In genomic region chr22:49411236-49411635, GRCh38 we compare ENCODE assay signal across 26 cellular contexts.
"Had no signal": no experiment of that assay in that cellular context is flagged by ENCODE, and none has a peak within 500 bp of the region (broad histone marks: within the 10 kb centered on the region; RNA-seq: fewer than 3 reads in every experiment).

No MANE protein-coding gene starts in this region.

- H3K4me3 ChIP-seq: ascending aorta, body of pancreas had no signal

- H3K4me1 Mint-ChIP-seq: activated CD4-positive, alpha-beta T cell treated with anti-CD3 and anti-CD28 coated beads for 36 hours; activated naive CD8-positive, alpha-beta T cell treated with anti-CD3 and anti-CD28 coated beads, Interleukin-2, amount 50 U/mL, for 24 hours had no signal

- ATAC-seq: activated CD4-positive, alpha-beta T cell treated with anti-CD3 and anti-CD28 coated beads for 36 hours; activated CD8-positive, alpha-beta T cell treated with anti-CD3 and anti-CD28 coated beads for 36 hours; activated naive CD4-positive, alpha-beta T cell treated with anti-CD3 and anti-CD28 coated beads, Interleukin-2, amount 50 U/mL, for 72 hours; activated naive CD8-positive, alpha-beta T cell treated with anti-CD3 and anti-CD28 coated beads, Interleukin-2, amount 50 U/mL, for 24 hours; activated T-cell treated with anti-CD3 and anti-CD28 coated beads, Interleukin-2, amount 50 U/mL, for 72 hours; body of pancreas; Panc1; Right ventricle myocardium inferior had no signal

- H3K4me1 ChIP-seq: ascending aorta, body of pancreas had no signal

- H3K36me3 ChIP-seq: ascending aorta, WERI-Rb-1 had no signal

- DNase-seq: activated CD4-positive, alpha-beta T cell treated with anti-CD3 and anti-CD28 coated beads for 36 hours; activated CD4-positive, alpha-beta T cell treated with anti-CD3 and anti-CD28 coated beads, Interleukin-2, amount 50 U/mL, for 1 hour; activated CD8-positive, alpha-beta T cell treated with anti-CD3 and anti-CD28 coated beads for 36 hours; activated naive CD4-positive, alpha-beta T cell treated with Interleukin-2 at 50 U/mL for 16 hours; activated naive CD8-positive, alpha-beta T cell treated with anti-CD3 and anti-CD28 coated beads, Interleukin-2, amount 50 U/mL, for 24 hours; activated T-cell treated with anti-CD3 and anti-CD28 coated beads, Interleukin-2, amount 50 U/mL, for 72 hours; amniotic stem cell; body of pancreas; central memory CD4-positive, alpha-beta T cell; NCI-H1092; NCI-H1417; NCI-H1930; NCI-H2107; NCI-H510A treated with DMSO at 0.1 percent for 48 hours; NCI-H69; NK-92 treated with Interleukin-12 subunit alpha and Interleukin-12 subunit beta, amount 100 ng/mL, for 24 hours; OCI-M1; RPMI8226; SK-N-SH; T-helper 1 cell; WERI-Rb-1 had no signal

- H3K27ac Mint-ChIP-seq: activated CD4-positive, alpha-beta T cell treated with anti-CD3 and anti-CD28 coated beads for 36 hours; activated CD8-positive, alpha-beta T cell treated with anti-CD3 and anti-CD28 coated beads for 36 hours; activated naive CD4-positive, alpha-beta T cell treated with anti-CD3 and anti-CD28 coated beads, Interleukin-2, amount 50 U/mL, for 72 hours; activated naive CD8-positive, alpha-beta T cell treated with anti-CD3 and anti-CD28 coated beads, Interleukin-2, amount 50 U/mL, for 24 hours; activated T-cell treated with anti-CD3 and anti-CD28 coated beads, Interleukin-2, amount 50 U/mL, for 72 hours; activated T-helper 2 cell treated with anti-CD3 and anti-CD28 coated beads, Interferon-gamma antibody, Interleukin-2, Interleukin-4, amounts not matched to agents 10 μg/mL and 5 μg/mL and 100 μg/mL, durations not matched to agents 14 hours and 24 hours and 36 hours had no signal

- H3K9me3 Mint-ChIP-seq: activated T-helper 2 cell treated with anti-CD3 and anti-CD28 coated beads, Interferon-gamma antibody, Interleukin-2, Interleukin-4, amounts not matched to agents 10 μg/mL and 5 μg/mL and 100 μg/mL, durations not matched to agents 14 hours and 24 hours and 36 hours had no signal

- H3K27me3 ChIP-seq: ascending aorta, body of pancreas had no signal

- H3K4me3 Mint-ChIP-seq: activated CD4-positive, alpha-beta T cell treated with anti-CD3 and anti-CD28 coated beads for 36 hours; activated CD8-positive, alpha-beta T cell treated with anti-CD3 and anti-CD28 coated beads for 36 hours; activated naive CD8-positive, alpha-beta T cell treated with anti-CD3 and anti-CD28 coated beads, Interleukin-2, amount 50 U/mL, for 24 hours; activated T-cell treated with anti-CD3 and anti-CD28 coated beads, Interleukin-2, amount 50 U/mL, for 72 hours had no signal

- H3K9me3 ChIP-seq: ascending aorta, body of pancreas, SK-N-SH had no signal

- H3K36me3 Mint-ChIP-seq: activated naive CD4-positive, alpha-beta T cell treated with anti-CD3 and anti-CD28 coated beads, Interleukin-2, amount 50 U/mL, for 72 hours had no signal
